ENCODE assay signal across 14 cellular contexts in the genomic region with DNA sequence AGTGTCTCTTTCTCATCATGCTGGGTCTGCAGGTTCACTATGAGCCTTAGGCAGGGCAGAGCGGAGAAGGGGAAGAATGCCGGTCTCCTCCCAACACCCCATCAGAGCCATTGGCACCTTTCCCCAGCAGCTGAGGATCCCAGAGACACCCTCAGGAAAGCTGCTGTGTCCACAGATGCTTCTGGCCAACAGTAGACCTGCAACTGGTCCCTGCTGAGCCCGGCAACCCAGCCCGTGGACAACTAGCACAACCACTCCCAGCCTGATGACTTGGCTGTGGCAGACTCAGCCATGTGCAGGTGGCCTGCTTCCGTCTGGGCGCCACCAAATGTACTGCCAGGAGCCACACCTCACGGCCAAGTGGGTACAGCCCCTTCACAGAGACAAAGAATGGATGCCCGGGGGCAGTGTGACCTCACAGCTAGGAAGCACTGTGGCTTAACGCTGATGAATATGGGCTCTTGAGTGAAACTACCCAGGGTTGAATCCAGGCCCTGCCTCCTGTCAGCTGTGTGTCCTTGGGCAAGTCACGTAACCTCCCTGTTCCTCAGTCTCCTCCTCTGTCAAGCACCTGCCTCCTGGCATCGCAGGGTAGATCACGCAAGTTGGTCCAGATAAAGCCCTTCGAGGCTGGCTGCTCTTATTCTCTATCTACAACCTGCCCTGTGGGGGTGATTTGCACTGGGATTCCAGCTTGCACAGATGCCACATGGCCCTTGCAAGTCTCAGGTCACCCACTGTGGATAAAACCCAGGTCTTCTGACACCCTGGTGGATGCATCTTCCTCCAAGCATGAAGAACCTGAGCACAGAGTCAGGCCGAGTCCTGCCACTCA.
"Had no signal": no experiment of that assay in that cellular context is flagged by ENCODE, and none has a peak within 500 bp of the region (broad histone marks: within the 10 kb centered on the region; RNA-seq: fewer than 3 reads in every experiment).

No MANE protein-coding gene starts in this region.

- H3K27me3 ChIP-seq: adrenal gland, ovary had no signal

- H3K4me1 ChIP-seq: adrenal gland had no signal

- H3K4me3 ChIP-seq: adrenal gland, ovary had no signal

- H3K27ac ChIP-seq: adrenal gland, ovary had no signal

- DNase-seq: activated CD4-positive, alpha-beta T cell treated with anti-CD3 and anti-CD28 coated beads for 48 hours; activated CD8-positive, alpha-beta memory T cell treated with anti-CD3 and anti-CD28 coated beads for 24 hours; activated naive CD4-positive, alpha-beta T cell treated with anti-CD3 and anti-CD28 coated beads, Interleukin-2, amount 50 U/mL, for 16 hours; effector memory CD4-positive, alpha-beta T cell; erythroblast; glutamatergic neuron; immature natural killer cell; left colon; ovary; stimulated activated CD4-positive, alpha-beta T cell treated with anti-CD3 and anti-CD28 coated beads, Interleukin-12 subunit alpha, Interleukin-12 subunit beta, amount 100 ng/mL, for 4 hours; stimulated activated naive CD4-positive, alpha-beta T cell; trophoblast cell had no signal

- H3K36me3 ChIP-seq: ovary had no signal

- H3K9me3 ChIP-seq: adrenal gland, ovary had no signal

- ATAC-seq: left colon, T-cell had no signal
